Comparison of ENCODE assay signal across 8 cellular contexts in genomic region chr22:20524004-20524481, GRCh38. TPM values are rescaled to one million over a fixed set of nuclear protein-coding genes. Genes with fewer than 3 reads are reported as not detected.
DNase-seq lines count a peak whose midpoint lies in the region; ATAC-seq and TF ChIP-seq lines count a peak whose summit lies in the region.

No MANE protein-coding gene starts in this region.

- peaks cover 54% of the 10 kb centered on the region for H3K36me3 Mint-ChIP-seq in activated naive CD8-positive, alpha-beta T cell treated with anti-CD3 and anti-CD28 coated beads, Interleukin-2, amount 50 U/mL, for 24 hours (ENCODE audit: low read depth)
- H3K36me3 Mint-ChIP-seq in natural killer cell treated with Interleukin-12 subunit alpha and Interleukin-12 subunit beta and Interleukin-15 and Interleukin-18, amount 100 ng/mL, for 72 hours = peaks cover 20% of the 10 kb centered on the region
- H3K36me3 Mint-ChIP-seq in glutamatergic neuron (ENCODE audit: unreplicated experiment) = peaks cover 4% of the 10 kb centered on the region

- no peaks in the 10 kb centered on the region for H3K27me3 Mint-ChIP-seq in activated naive CD8-positive, alpha-beta T cell treated with anti-CD3 and anti-CD28 coated beads, Interleukin-2, amount 50 U/mL, for 24 hours
- no peaks in the 10 kb centered on the region for H3K27me3 Mint-ChIP-seq in natural killer cell treated with Interleukin-12 subunit alpha and Interleukin-12 subunit beta and Interleukin-15 and Interleukin-18, amount 100 ng/mL, for 72 hours
- peaks cover 5% of the 10 kb centered on the region for H3K27me3 Mint-ChIP-seq in glutamatergic neuron (ENCODE audit: unreplicated experiment)

- peak overlapping the region; percentile 82 for H3K27ac Mint-ChIP-seq in activated naive CD8-positive, alpha-beta T cell treated with anti-CD3 and anti-CD28 coated beads, Interleukin-2, amount 50 U/mL, for 24 hours
- H3K27ac Mint-ChIP-seq in natural killer cell treated with Interleukin-12 subunit alpha and Interleukin-12 subunit beta and Interleukin-15 and Interleukin-18, amount 100 ng/mL, for 72 hours = peak overlapping the region; percentile 53 to 66
- no peak overlapping the region for H3K27ac Mint-ChIP-seq in glutamatergic neuron (ENCODE audit: unreplicated experiment)

- peak overlapping the region; percentile 10 for H3K4me3 Mint-ChIP-seq in activated naive CD8-positive, alpha-beta T cell treated with anti-CD3 and anti-CD28 coated beads, Interleukin-2, amount 50 U/mL, for 24 hours
- peak overlapping the region; percentile 23 for H3K4me3 Mint-ChIP-seq in natural killer cell treated with Interleukin-12 subunit alpha and Interleukin-12 subunit beta and Interleukin-15 and Interleukin-18, amount 100 ng/mL, for 72 hours
- H3K4me3 Mint-ChIP-seq in glutamatergic neuron (ENCODE audit: unreplicated experiment) = no peak overlapping the region

- no peaks in the 10 kb centered on the region for H3K9me3 Mint-ChIP-seq in activated naive CD8-positive, alpha-beta T cell treated with anti-CD3 and anti-CD28 coated beads, Interleukin-2, amount 50 U/mL, for 24 hours
- no peaks in the 10 kb centered on the region for H3K9me3 Mint-ChIP-seq in natural killer cell treated with Interleukin-12 subunit alpha and Interleukin-12 subunit beta and Interleukin-15 and Interleukin-18, amount 100 ng/mL, for 72 hours
- peaks cover 6% of the 10 kb centered on the region for H3K9me3 Mint-ChIP-seq in glutamatergic neuron (ENCODE audit: unreplicated experiment)

- peak; percentile 41 for ATAC-seq in activated naive CD8-positive, alpha-beta T cell treated with anti-CD3 and anti-CD28 coated beads, Interleukin-2, amount 50 U/mL, for 24 hours
- peak in 1 of 2 donors; percentile 28 for ATAC-seq in natural killer cell treated with Interleukin-12 subunit alpha and Interleukin-12 subunit beta and Interleukin-15 and Interleukin-18, amount 100 ng/mL, for 72 hours
- no peak for ATAC-seq in GM18511 (IDR thresholded peaks at IDR 0.05; ENCODE audit: unreplicated experiment)

- DNase-seq in DMS153 (lab: John Stamatoyannopoulos, UW) = peak; percentile 80
- DNase-seq in LHCN-M2 (ENCODE audit: low read depth) = peak; percentile 54
- DNase-seq in activated naive CD8-positive, alpha-beta T cell treated with anti-CD3 and anti-CD28 coated beads, Interleukin-2, amount 50 U/mL, for 24 hours = peak; percentile 35
- DNase-seq in natural killer cell treated with Interleukin-12 subunit alpha and Interleukin-12 subunit beta and Interleukin-15 and Interleukin-18, amount 100 ng/mL, for 72 hours (ENCODE audit: low spot score) = no peak
- DNase-seq in glutamatergic neuron = no peak
- no peak for DNase-seq in nucleus accumbens (lab: John Stamatoyannopoulos, UW)
- no peak for DNase-seq in HuH-7 (ENCODE audit: low spot score)

- TF ChIP-seq CTCF in glutamatergic neuron (IDR thresholded peaks at IDR 0.05; ENCODE audit: partially characterized antibody, unreplicated experiment) = no peak

- peaks cover 67% of the 10 kb centered on the region for H3K4me1 Mint-ChIP-seq in activated naive CD8-positive, alpha-beta T cell treated with anti-CD3 and anti-CD28 coated beads, Interleukin-2, amount 50 U/mL, for 24 hours
- peaks cover 52 to 55% of the 10 kb centered on the region in 2 donors for H3K4me1 Mint-ChIP-seq in natural killer cell treated with Interleukin-12 subunit alpha and Interleukin-12 subunit beta and Interleukin-15 and Interleukin-18, amount 100 ng/mL, for 72 hours (ENCODE audit: low read depth in 2 of 2)
- H3K4me1 Mint-ChIP-seq in glutamatergic neuron (ENCODE audit: low read depth, unreplicated experiment) = peaks cover 25% of the 10 kb centered on the region

RNA-seq across cellular contexts. Expression of gene MED15, which starts 16.6 kb away (rescaled TPM):
- 32.4 and 42.1 TPM in 2 replicates for total RNA-seq in LHCN-M2 (2014; rRNA removed)
- polyA plus RNA-seq in LHCN-M2 (2012) = 78.8 TPM
- 100 to 1,000 TPM; 171 to 178 TPM for total RNA-seq in natural killer cell treated with Interleukin-12 subunit alpha and Interleukin-12 subunit beta and Interleukin-15 and Interleukin-18, amount 100 ng/mL, for 72 hours
- 83.6 TPM for total RNA-seq in glutamatergic neuron (ENCODE audit: unreplicated experiment)

RNA-seq across cellular contexts. Expression of gene KLHL22, which starts 28.4 kb away (rescaled TPM):
- total RNA-seq in LHCN-M2 (2014; rRNA removed) (29.4 and 31.6 TPM in 2 replicates), glutamatergic neuron (ENCODE audit: unreplicated experiment) (20.2 TPM)
- 18.9 TPM for polyA plus RNA-seq in LHCN-M2 (2012)
- total RNA-seq in natural killer cell treated with Interleukin-12 subunit alpha and Interleukin-12 subunit beta and Interleukin-15 and Interleukin-18, amount 100 ng/mL, for 72 hours = 10 to 100 TPM; 15.9 to 21.0 TPM

Comparison
In these comparisons a context has a peak if more than half of its experiments do, and no peak if none do; other contexts are left out.
1. DNase-seq: peak in DMS153 (single experiment), LHCN-M2 (single experiment) and activated naive CD8-positive, alpha-beta T cell treated with anti-CD3 and anti-CD28 coated beads, Interleukin-2, amount 50 U/mL, for 24 hours (single experiment); none in natural killer cell treated with Interleukin-12 subunit alpha and Interleukin-12 subunit beta and Interleukin-15 and Interleukin-18, amount 100 ng/mL, for 72 hours (single experiment), glutamatergic neuron (single experiment), nucleus accumbens (0 of 56) and HuH-7 (single experiment).